In the genomic region with DNA sequence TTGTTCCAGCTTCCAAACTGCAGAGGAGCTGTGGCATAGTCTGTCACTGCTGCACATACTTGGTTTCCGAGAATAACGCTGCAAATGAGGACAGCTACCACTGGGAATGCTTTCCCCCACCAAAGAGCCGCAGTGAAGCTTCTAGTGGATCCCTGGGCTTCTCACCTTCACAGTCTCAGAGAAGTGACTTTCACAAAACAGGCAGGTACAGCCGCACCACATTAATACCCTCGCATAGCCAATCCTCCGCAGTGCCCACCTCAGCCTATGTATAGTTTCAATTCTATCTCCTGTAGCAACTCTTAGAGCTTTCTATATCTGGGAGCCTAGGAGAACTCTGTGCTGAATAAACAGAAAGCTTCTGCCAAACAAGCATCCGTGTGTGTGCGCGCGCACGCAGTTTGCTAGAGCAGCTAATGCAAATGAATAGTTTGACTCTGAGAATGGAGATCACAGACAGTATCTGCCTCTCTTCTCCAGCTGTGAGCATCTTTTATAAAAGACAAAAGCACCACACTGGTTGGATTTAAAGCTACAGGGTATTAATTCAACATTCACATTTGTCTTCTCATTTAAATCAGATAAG, we compare ENCODE assay signal across 9 cellular contexts.
DNase-seq lines count a peak whose midpoint lies in the region; ATAC-seq and TF ChIP-seq lines count a peak whose summit lies in the region.
"Had no signal": no experiment of that assay in that cellular context is flagged by ENCODE, and none has a peak within 500 bp of the region (broad histone marks: within the 10 kb centered on the region; RNA-seq: fewer than 3 reads in every experiment).

No MANE protein-coding gene starts in this region.

- 28% methylated on average over 11 of the region's 11 CpGs for WGBS in smooth muscle cell (ENCODE audit: low lambda C conversion rate)

- H3K4me3 ChIP-seq in breast epithelium: peak overlapping the region in 2 of 3 donors; percentile 23 to 52
- peak overlapping the region; percentile 49 for H3K4me3 ChIP-seq in smooth muscle cell
- H3K4me3 ChIP-seq in CD8-positive, alpha-beta memory T cell (ENCODE audit: low read length): no peak overlapping the region

- H3K4me2 ChIP-seq in smooth muscle cell: peak overlapping the region; percentile 84

- no peak overlapping the region for H2AFZ ChIP-seq in smooth muscle cell (ENCODE audit: low read depth)

- H3K36me3 ChIP-seq in breast epithelium (no peaks in the 10 kb centered on the region), smooth muscle cell (ENCODE audit: low read depth) (no peaks in the 10 kb centered on the region)
- H3K36me3 ChIP-seq in CD8-positive, alpha-beta memory T cell (ENCODE audit: insufficient read depth, low read length): no peaks in the 10 kb centered on the region

- H3K9me3 Mint-ChIP-seq in CD8-positive, alpha-beta memory T cell: no peaks in the 10 kb centered on the region
- H3K9me3 Mint-ChIP-seq: IgD-negative memory B cell had no signal

- no peaks in the 10 kb centered on the region for H3F3A ChIP-seq in smooth muscle cell (ENCODE audit: low read depth)

- H3K9ac ChIP-seq in smooth muscle cell (ENCODE audit: low read depth): no peak overlapping the region

- H3K27ac Mint-ChIP-seq in CD8-positive, alpha-beta memory T cell: no peak overlapping the region
- H3K27ac Mint-ChIP-seq: IgD-negative memory B cell had no signal

- intact Hi-C loops in breast epithelium (cut with DNase I; ENCODE audit: low total_unique reads): no loop called here

- peak overlapping the region; percentile 24 to 59 for H3K27ac ChIP-seq in breast epithelium
- peak overlapping the region; percentile 48 for H3K27ac ChIP-seq in smooth muscle cell (ENCODE audit: low read depth)
- H3K27ac ChIP-seq in CD8-positive, alpha-beta memory T cell (ENCODE audit: low read depth, low read length): no peak overlapping the region

- H3K4me1 ChIP-seq in breast epithelium: peaks cover 0 to 17% of the 10 kb centered on the region in 2 donors
- H3K4me1 ChIP-seq in smooth muscle cell (ENCODE audit: low read depth): peaks cover 44% of the 10 kb centered on the region
- H3K4me1 ChIP-seq in CD8-positive, alpha-beta memory T cell (ENCODE audit: insufficient read depth, low read length): no peaks in the 10 kb centered on the region

- no peak for ATAC-seq in HG03025 (IDR thresholded peaks at IDR 0.05; ENCODE audit: low FRiP score, unreplicated experiment)

- TF ChIP-seq POLR2A in breast epithelium (IDR thresholded peaks at IDR 0.05): no peak

- peak; percentile 78 for DNase-seq in NCI-H1417 treated with DMSO at 0.1 percent for 48 hours (lab: John Stamatoyannopoulos, UW)
- DNase-seq in breast epithelium (ENCODE audit: low spot score in 2 of 2): peak; percentile 42 to 81
- peak; percentile 64 for DNase-seq in iris pigment epithelial cell (ENCODE audit: low read depth)
- DNase-seq in smooth muscle cell (lab: John Stamatoyannopoulos, UW; ENCODE audit: unreplicated experiment): peak; percentile 14
- DNase-seq in activated naive CD4-positive, alpha-beta T cell (lab: John Stamatoyannopoulos, UW): no peak
- DNase-seq in stimulated activated naive CD4-positive, alpha-beta T cell treated with Interleukin-2 at 50 U/mL for 16 hours (lab: John Stamatoyannopoulos, UW): no peak
- no peak for DNase-seq in CD8-positive, alpha-beta memory T cell

- POLR2A ChIA-PET in CD8-positive, alpha-beta memory T cell (lab: Charles Lee): no interaction called here

- no peaks in the 10 kb centered on the region for H3K27me3 Mint-ChIP-seq in CD8-positive, alpha-beta memory T cell
- H3K27me3 Mint-ChIP-seq: IgD-negative memory B cell had no signal

- H3K27me3 ChIP-seq in breast epithelium (no peaks in the 10 kb centered on the region), smooth muscle cell (ENCODE audit: low read depth) (no peaks in the 10 kb centered on the region)
- no peaks in the 10 kb centered on the region for H3K27me3 ChIP-seq in CD8-positive, alpha-beta memory T cell (ENCODE audit: insufficient read depth, low read length, poor library complexity, severe bottlenecking)

- no peaks in the 10 kb centered on the region for H3K9me3 ChIP-seq in breast epithelium
- H3K9me3 ChIP-seq in smooth muscle cell (replicated peaks; ENCODE audit: low read depth): no peaks in the 10 kb centered on the region
- H3K9me3 ChIP-seq in CD8-positive, alpha-beta memory T cell (ENCODE audit: low read length): no peaks in the 10 kb centered on the region

- peaks cover 71% of the 10 kb centered on the region for H4K20me1 ChIP-seq in smooth muscle cell (ENCODE audit: low read depth)

- H3K36me3 Mint-ChIP-seq in CD8-positive, alpha-beta memory T cell: peaks cover 0 to 3% (median 0%) of the 10 kb centered on the region in 3 donors

- peaks cover 6 to 14% (median 12%) of the 10 kb centered on the region in 3 donors for H3K4me1 Mint-ChIP-seq in CD8-positive, alpha-beta memory T cell

- CTCF ChIA-PET in CD8-positive, alpha-beta memory T cell (lab: Charles Lee): no interaction called here

- TF ChIP-seq CTCF in breast epithelium (IDR thresholded peaks at IDR 0.05) (no peak), smooth muscle cell (IDR thresholded peaks at IDR 0.05; ENCODE audit: borderline replicate concordance, insufficient read depth, poor library complexity, severe bottlenecking) (no peak)

- no peak overlapping the region for H3K4me3 Mint-ChIP-seq in CD8-positive, alpha-beta memory T cell
- H3K4me3 Mint-ChIP-seq: IgD-negative memory B cell had no signal

- peaks cover 66% of the 10 kb centered on the region for H3K79me2 ChIP-seq in smooth muscle cell (ENCODE audit: low read depth)

Comparison
In these comparisons a context has a peak if more than half of its experiments do, and no peak if none do; other contexts are left out.
1. DNase-seq: peak in NCI-H1417 treated with DMSO at 0.1 percent for 48 hours (single experiment), breast epithelium (2 of 2), iris pigment epithelial cell (single experiment) and smooth muscle cell (single experiment); none in activated naive CD4-positive, alpha-beta T cell (0 of 4), stimulated activated naive CD4-positive, alpha-beta T cell treated with Interleukin-2 at 50 U/mL for 16 hours (single experiment) and CD8-positive, alpha-beta memory T cell (0 of 5).